22 cellular contexts compared by ENCODE assay signal in the genomic region with DNA sequence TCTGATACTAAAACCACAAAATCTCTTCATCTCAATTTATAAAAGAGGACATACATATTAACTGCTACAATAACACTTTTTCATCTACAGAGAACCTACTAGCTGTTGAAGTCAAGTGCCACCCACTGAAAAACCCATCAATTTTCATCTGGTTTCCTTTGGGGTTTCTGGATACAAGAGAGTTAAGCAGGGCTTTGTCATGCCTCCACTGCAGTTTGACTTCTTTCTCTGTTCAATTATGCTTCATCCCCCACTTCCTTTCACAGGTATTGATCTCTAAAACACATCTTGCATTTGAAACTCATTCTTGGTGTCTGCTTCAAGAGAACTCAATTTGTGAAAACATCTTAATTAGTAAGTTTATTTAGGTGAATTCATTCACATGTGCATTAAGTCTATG.
"Had no signal": no experiment of that assay in that cellular context is flagged by ENCODE, and none has a peak within 500 bp of the region (broad histone marks: within the 10 kb centered on the region; RNA-seq: fewer than 3 reads in every experiment).

No MANE protein-coding gene starts in this region.

- H3K9ac ChIP-seq: KMS-11 had no signal

- H3K27me3 ChIP-seq: SJSA1 had no signal

- DNase-seq: Kasumi-1, MM.1S, NCI-H1092 treated with DMSO at 0.1 percent for 48 hours, NCI-H1436, NCI-H187, NCI-H2029, NCI-H2081 treated with DMSO at 0.1 percent for 48 hours, NCI-H2171, NCI-H226, NCI-H446, NCI-H510A, NCI-H524 treated with DMSO at 0.1 percent for 48 hours, NCI-H69, NCI-H774, Right ventricle myocardium superior, RPMI8226, SIG-M5 had no signal

- H3K4me2 ChIP-seq: KMS-11 had no signal

- H3K27ac ChIP-seq: KMS-11, SJSA1, SK-N-MC had no signal

- H3K4me1 ChIP-seq: SJSA1 had no signal

- ATAC-seq: K562 had no signal

- FAIRE-seq: K562, RCC 7860 had no signal

- H3K4me3 ChIP-seq: K562, SJSA1, SK-N-MC had no signal

- H3K9me3 ChIP-seq: SJSA1 had no signal
